1 cellular context compared by ENCODE assay signal in the genomic region with DNA sequence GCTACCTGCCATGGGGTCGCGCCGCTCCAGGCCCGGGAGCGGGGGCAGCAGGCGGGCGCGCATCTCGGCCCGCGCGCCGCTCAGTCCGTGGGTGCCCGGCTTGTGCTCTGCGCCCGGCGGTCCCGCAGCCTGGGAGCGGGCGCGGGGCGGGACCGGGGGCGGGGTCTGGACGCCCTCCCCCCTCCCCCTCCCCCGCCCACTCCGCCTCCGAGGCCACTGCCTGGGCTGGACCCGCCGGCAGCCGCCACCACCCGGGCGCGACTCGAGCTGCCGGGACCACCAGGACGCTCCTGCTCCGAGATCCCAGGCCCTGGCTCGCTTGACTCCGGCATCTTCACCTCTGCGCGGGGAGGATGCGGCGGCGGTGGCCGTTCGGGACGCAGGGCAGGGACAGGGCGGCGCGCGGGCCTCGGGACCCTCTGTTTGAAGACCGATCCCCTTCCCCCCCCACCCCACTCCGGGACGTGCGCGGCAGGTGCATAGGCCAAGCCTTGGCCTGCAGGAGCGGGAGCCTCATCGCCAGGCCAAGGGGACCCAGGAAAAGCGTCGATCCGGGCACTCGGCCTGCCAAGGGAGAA.
TF ChIP-seq lines count a peak whose summit lies in the region.

A gene (minus strand): TSS at position 104 of the 578 bp plus-strand sequence. CDS start 92 bp downstream, at position 12.

TF ChIP-seq in H1, 55 proteins besides CTCF, POLR2A, EP300 and RAD21:
- TF ChIP-seq, protein P1, sequence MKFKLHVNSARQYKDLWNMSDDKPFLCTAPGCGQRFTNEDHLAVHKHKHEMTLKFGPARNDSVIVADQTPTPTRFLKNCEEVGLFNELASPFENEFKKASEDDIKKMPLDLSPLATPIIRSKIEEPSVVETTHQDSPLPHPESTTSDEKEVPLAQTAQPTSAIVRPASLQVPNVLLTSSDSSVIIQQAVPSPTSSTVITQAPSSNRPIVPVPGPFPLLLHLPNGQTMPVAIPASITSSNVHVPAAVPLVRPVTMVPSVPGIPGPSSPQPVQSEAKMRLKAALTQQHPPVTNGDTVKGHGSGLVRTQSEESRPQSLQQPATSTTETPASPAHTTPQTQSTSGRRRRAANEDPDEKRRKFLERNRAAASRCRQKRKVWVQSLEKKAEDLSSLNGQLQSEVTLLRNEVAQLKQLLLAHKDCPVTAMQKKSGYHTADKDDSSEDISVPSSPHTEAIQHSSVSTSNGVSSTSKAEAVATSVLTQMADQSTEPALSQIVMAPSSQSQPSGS (IDR thresholded peaks at IDR 0.05; ENCODE audit: low read length) = no peak
- TF ChIP-seq CEBPB (IDR thresholded peaks at IDR 0.05; ENCODE audit: low read depth, low read length) (no peak), CBX5 (IDR thresholded peaks at IDR 0.05; ENCODE audit: low read depth, low read length) (no peak), FOSL1 (IDR thresholded peaks at IDR 0.05; ENCODE audit: insufficient read depth, low read depth, low read length) (no peak), SP2 (IDR thresholded peaks at IDR 0.05; ENCODE audit: low read length) (no peak), CHD2 (IDR thresholded peaks at IDR 0.05; ENCODE audit: low read length) (no peak), EZH2 (IDR thresholded peaks at IDR 0.05; ENCODE audit: low read depth, low read length, severe bottlenecking) (peak; percentile 3), KDM4A (IDR thresholded peaks at IDR 0.05; ENCODE audit: low read depth, low read length, severe bottlenecking) (peak; percentile 10), POU5F1 (IDR thresholded peaks at IDR 0.05; ENCODE audit: low read depth, low read length) (no peak)
TF ChIP-seq in H1: peak in this region for 2.
